Comparison of ENCODE assay signal across 16 cellular contexts in the genomic region with DNA sequence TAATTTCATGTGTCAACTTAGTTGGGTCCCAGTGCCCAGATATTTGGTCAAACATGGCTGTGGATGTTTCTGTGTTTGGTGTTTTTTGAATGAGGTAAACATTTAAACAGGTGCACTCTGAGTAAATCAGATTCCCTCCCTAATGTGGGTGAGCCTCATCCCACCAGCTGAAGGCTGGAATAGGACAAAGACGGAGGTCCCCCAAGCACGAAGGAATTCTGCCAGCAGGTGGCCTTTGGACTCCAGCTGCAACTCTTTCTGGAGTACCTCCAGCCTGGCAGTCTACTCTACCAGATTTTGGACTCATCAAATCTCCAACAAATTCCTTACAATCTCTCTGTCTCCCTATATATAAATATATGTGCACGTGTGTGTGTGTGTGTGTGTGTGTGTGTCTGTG.
"Had no signal": no experiment of that assay in that cellular context is flagged by ENCODE, and none has a peak within 500 bp of the region (broad histone marks: within the 10 kb centered on the region; RNA-seq: fewer than 3 reads in every experiment).

No MANE protein-coding gene starts in this region.

- H3K27me3 ChIP-seq: hepatocyte, left lung, stomach, testis had no signal

- H3K9me3 ChIP-seq: esophagus squamous epithelium, left lung, testis, upper lobe of right lung had no signal

- H3K4me3 ChIP-seq: esophagus squamous epithelium, hepatocyte, left lung, stomach, testis, upper lobe of right lung had no signal

- H3K79me2 ChIP-seq: hepatocyte, parathyroid adenoma had no signal

- H3K4me2 ChIP-seq: hepatocyte had no signal

- H3K9ac ChIP-seq: parathyroid adenoma had no signal

- DNase-seq: activated CD4-positive, alpha-beta T cell treated with anti-CD3 and anti-CD28 coated beads, Interleukin-2, amount 10 ng/mL, durations not matched to agents 7 days and 5 days; activated CD4-positive, CD25-positive, alpha-beta regulatory T cell; activated naive CD4-positive, alpha-beta T cell treated with anti-CD3 and anti-CD28 coated beads, Interleukin-2, amount 50 U/mL, for 16 hours; esophagus squamous epithelium; islet precursor cell; left lung; mammary epithelial cell; naive thymus-derived CD4-positive, alpha-beta T cell; stimulated activated CD4-positive, alpha-beta T cell treated with anti-CD3 and anti-CD28 coated beads, Interleukin-12 subunit alpha, Interleukin-12 subunit beta, amount 100 ng/mL, for 4 hours; stimulated activated CD4-positive, alpha-beta T cell treated with anti-CD3 and anti-CD28 coated beads, Interleukin-2, amount 100 ng/mL, for 24 hours; stomach; testis; upper lobe of right lung had no signal

- H3K27ac Mint-ChIP-seq: activated T-helper 2 cell treated with anti-CD3 and anti-CD28 coated beads, Interferon-gamma antibody, Interleukin-2, Interleukin-4, amounts not matched to agents 10 μg/mL and 5 μg/mL and 100 μg/mL, durations not matched to agents 14 hours and 24 hours and 36 hours had no signal

- H3K4me1 ChIP-seq: esophagus squamous epithelium, left lung, parathyroid adenoma, testis, upper lobe of right lung had no signal

- H3K36me3 ChIP-seq: esophagus squamous epithelium, left lung, stomach, upper lobe of right lung had no signal

- H2AFZ ChIP-seq: hepatocyte, parathyroid adenoma had no signal

- H3K27ac ChIP-seq: esophagus squamous epithelium, hepatocyte, left lung, parathyroid adenoma, stomach, testis, upper lobe of right lung had no signal

- H3K27me3 Mint-ChIP-seq: activated CD4-positive, alpha-beta T cell treated with anti-CD3 and anti-CD28 coated beads, Interleukin-2, amount 10 ng/mL, durations not matched to agents 7 days and 5 days had no signal
